In genomic region chr2:127627740-127628571, GRCh38 we compare ENCODE assay signal across 19 cellular contexts. TPM values are rescaled to one million over a fixed set of nuclear protein-coding genes. Genes with fewer than 3 reads are reported as not detected.
DNase-seq lines count a peak whose midpoint lies in the region; ATAC-seq and TF ChIP-seq lines count a peak whose summit lies in the region.
"Had no signal": no experiment of that assay in that cellular context is flagged by ENCODE, and none has a peak within 500 bp of the region (broad histone marks: within the 10 kb centered on the region; RNA-seq: fewer than 3 reads in every experiment).

No MANE protein-coding gene starts in this region.

- POLR2A ChIA-PET in HEK293T (lab: Yijun Ruan, JAX): no interaction called here

- H3K4me1 ChIP-seq in BE2C (no peaks in the 10 kb centered on the region), psoas muscle (no peaks in the 10 kb centered on the region)
- H3K4me1 ChIP-seq in BLaER1 treated with 17β-estradiol and CSF1 and Interleukin-3, amounts not matched to agents 10 nM and 100 nM: peaks cover 71 to 99% (median 98%) of the 10 kb centered on the region in 10 experiments

- peaks cover 3% of the 10 kb centered on the region for H3K9me3 Mint-ChIP-seq in glutamatergic neuron (ENCODE audit: unreplicated experiment)

- no peak for ATAC-seq in psoas muscle

- TF ChIP-seq CTCF in BE2C (IDR thresholded peaks at IDR 0.05; ENCODE audit: low read depth, low read length) (no peak), glutamatergic neuron (IDR thresholded peaks at IDR 0.05; ENCODE audit: partially characterized antibody, unreplicated experiment) (no peak), psoas muscle (IDR thresholded peaks at IDR 0.05) (no peak)

- no peak overlapping the region for H3K4me3 ChIP-seq in BE2C (ENCODE audit: low read depth, low read length)
- H3K4me3 ChIP-seq in BLaER1 treated with 17β-estradiol and CSF1 and Interleukin-3, amounts not matched to agents 10 nM and 100 nM: no peak overlapping the region
- no peak overlapping the region for H3K4me3 ChIP-seq in psoas muscle
- H3K4me3 ChIP-seq: MG63, SK-N-MC had no signal

- H3K27me3 ChIP-seq in BE2C (no peaks in the 10 kb centered on the region), psoas muscle (ENCODE audit: insufficient read depth in 3 of 3, low read length in 2 of 3) (no peaks in the 10 kb centered on the region)
- peaks cover 0 to 62% (median 0%) of the 10 kb centered on the region in 11 experiments; a peak in 7 of 22 replicates for H3K27me3 ChIP-seq in BLaER1 treated with 17β-estradiol and CSF1 and Interleukin-3, amounts not matched to agents 10 nM and 100 nM
- H3K27me3 ChIP-seq: MG63 had no signal

- H3K4me3 Mint-ChIP-seq in glutamatergic neuron (ENCODE audit: unreplicated experiment): no peak overlapping the region

- H4K20me1 ChIP-seq in BLaER1 treated with 17β-estradiol and CSF1 and Interleukin-3, amounts not matched to agents 10 nM and 100 nM: peaks cover 0 to 23% (median 0%) of the 10 kb centered on the region in 11 experiments; a peak in 4 of 22 replicates

- H3K27ac ChIP-seq in BLaER1 treated with 17β-estradiol and CSF1 and Interleukin-3, amounts not matched to agents 10 nM and 100 nM: no peak overlapping the region
- H3K27ac ChIP-seq in psoas muscle: no peak overlapping the region
- H3K27ac ChIP-seq: C4-2B, SK-N-MC had no signal

- no peaks in the 10 kb centered on the region for H3K36me3 Mint-ChIP-seq in glutamatergic neuron (ENCODE audit: unreplicated experiment)

- H3K4me1 Mint-ChIP-seq in glutamatergic neuron (ENCODE audit: low read depth, unreplicated experiment): no peaks in the 10 kb centered on the region

- H3K4me2 ChIP-seq in BLaER1 treated with 17β-estradiol and CSF1 and Interleukin-3, amounts not matched to agents 10 nM and 100 nM: peak overlapping the region in 9 of 11 experiments; percentile 84 to 99 (median 92); a peak in 17 of 22 replicates

- no peak overlapping the region for H3K27ac Mint-ChIP-seq in glutamatergic neuron (ENCODE audit: unreplicated experiment)

- intact Hi-C loops in psoas muscle (cut with DNase I): no loop called here

- H3K27me3 Mint-ChIP-seq in glutamatergic neuron (ENCODE audit: unreplicated experiment): peaks cover 4% of the 10 kb centered on the region

- CTCF ChIA-PET in HEK293T (lab: Yijun Ruan, JAX): interaction anchor here (0.6 kb wide), 1 partner anchor 36 kb away, joined by 3 read pairs; no protein-coding TSS in a partner anchor

- H3K9me3 ChIP-seq in BE2C (no peaks in the 10 kb centered on the region), psoas muscle (no peaks in the 10 kb centered on the region)
- no peaks in the 10 kb centered on the region for H3K9me3 ChIP-seq in BLaER1 treated with 17β-estradiol and CSF1 and Interleukin-3, amounts not matched to agents 10 nM and 100 nM (replicated peaks in 1 of 11)
- H3K9me3 ChIP-seq: MG63 had no signal

- H3K36me3 ChIP-seq in BE2C (no peaks in the 10 kb centered on the region), psoas muscle (ENCODE audit: insufficient read depth in 1 of 2, low read depth in 1 of 2) (no peaks in the 10 kb centered on the region)
- H3K36me3 ChIP-seq in BLaER1 treated with 17β-estradiol and CSF1 and Interleukin-3, amounts not matched to agents 10 nM and 100 nM: no peaks in the 10 kb centered on the region
- H3K36me3 ChIP-seq: MG63 had no signal

- no peak overlapping the region for H3K9ac ChIP-seq in BLaER1 treated with 17β-estradiol and CSF1 and Interleukin-3, amounts not matched to agents 10 nM and 100 nM

- WGBS in psoas muscle, 3 donors: 88 to 91% (median 90%) methylated on average over 18 of the region's 18 CpGs

- DNase-seq in BE2C: peak; percentile 1
- DNase-seq in glutamatergic neuron: peak; percentile 17
- DNase-seq in psoas muscle: peak; percentile 8 to 31
- DNase-seq in HEK293T (ENCODE audit: extremely low spot score): no peak
- DNase-seq in putamen (ENCODE audit: low spot score): no peak
- no peak for DNase-seq in DMS 273 (lab: John Stamatoyannopoulos, UW; ENCODE audit: unreplicated experiment)
- DNase-seq: DMS79, MG63, NCI-H1417, NCI-H1694 treated with DMSO at 0.1 percent for 48 hours, NCI-H2081 treated with DMSO at 0.1 percent for 48 hours, NCI-H446 treated with DMSO at 0.1 percent for 48 hours, NCI-H526 treated with DMSO at 0.1 percent for 48 hours, SHP77 treated with DMSO at 0.1 percent for 48 hours had no signal

TF ChIP-seq in HEK293T, 16 proteins besides CTCF, POLR2A, EP300 and RAD21:
- TF ChIP-seq HDGF (IDR thresholded peaks at IDR 0.05; ENCODE audit: borderline replicate concordance) (no peak), L3MBTL2 (conservative IDR thresholded peaks at IDR 0.05) (no peak), BHLHE40 (IDR thresholded peaks at IDR 0.05; ENCODE audit: borderline replicate concordance) (no peak), ZNF384 (IDR thresholded peaks at IDR 0.05) (no peak)

RNA-seq across cellular contexts. Expression of gene GPR17, which starts 18.0 kb away (rescaled TPM):
- polyA plus RNA-seq in BE2C (2012; ENCODE audit: insufficient read depth, insufficient read length, low read depth): not detected
- total RNA-seq in glutamatergic neuron (ENCODE audit: unreplicated experiment): not detected
- total RNA-seq in psoas muscle: under 1 TPM in 1 of 4 donors, not detected in 3; 0.17 TPM
- under 1 TPM; 0.14 to 0.35 (median 0.21) TPM for polyA plus RNA-seq in psoas muscle
- total RNA-seq: H4, LHCN-M2 had no signal

RNA-seq across cellular contexts. Expression of gene LIMS2, which starts 47.4 kb away (rescaled TPM):
- polyA plus RNA-seq in BE2C (2012; ENCODE audit: insufficient read depth, insufficient read length, low read depth): 3.2 TPM
- total RNA-seq in glutamatergic neuron (ENCODE audit: unreplicated experiment): 0.29 TPM
- 10 to 100 TPM in 3 of 4 donors, 1 to 10 TPM in 1; 9.3 to 31.8 (median 20.5) TPM for total RNA-seq in psoas muscle
- 10 to 100 TPM; 12.1 to 16.4 (median 12.9) TPM for polyA plus RNA-seq in psoas muscle

Comparison
In these comparisons a context has a peak if more than half of its experiments do, and no peak if none do; other contexts are left out.
1. DNase-seq: peak in BE2C (single experiment), glutamatergic neuron (single experiment) and psoas muscle (2 of 2); none in HEK293T (single experiment), putamen (single experiment) and DMS 273 (single experiment).